ENCODE assay signal across 1 cellular context in the genomic region with DNA sequence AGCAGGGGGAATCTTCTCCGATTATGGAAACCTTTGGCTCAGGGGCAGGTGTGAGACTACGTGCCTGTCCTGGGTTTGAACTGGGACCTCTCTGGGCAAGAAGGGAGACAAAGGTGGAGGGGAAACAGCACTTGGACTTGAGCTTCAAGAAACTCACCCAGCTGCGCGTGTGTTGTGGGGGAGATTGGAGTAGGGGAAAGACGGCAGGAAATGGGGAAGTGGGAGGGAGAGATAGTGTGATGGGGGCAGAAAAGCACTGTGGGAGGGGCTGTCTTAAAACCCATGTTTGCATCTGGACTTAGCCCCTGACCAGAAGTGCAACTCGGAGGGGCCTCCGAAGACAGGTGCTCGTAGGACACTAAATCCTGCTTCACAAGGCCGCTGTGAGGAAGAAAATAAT.
TF ChIP-seq lines count a peak whose summit lies in the region.

No MANE protein-coding gene starts in this region.

TF ChIP-seq in GM23338, 12 proteins besides CTCF, POLR2A, EP300 and RAD21 (continued from another document):
- TF ChIP-seq, protein P1, sequence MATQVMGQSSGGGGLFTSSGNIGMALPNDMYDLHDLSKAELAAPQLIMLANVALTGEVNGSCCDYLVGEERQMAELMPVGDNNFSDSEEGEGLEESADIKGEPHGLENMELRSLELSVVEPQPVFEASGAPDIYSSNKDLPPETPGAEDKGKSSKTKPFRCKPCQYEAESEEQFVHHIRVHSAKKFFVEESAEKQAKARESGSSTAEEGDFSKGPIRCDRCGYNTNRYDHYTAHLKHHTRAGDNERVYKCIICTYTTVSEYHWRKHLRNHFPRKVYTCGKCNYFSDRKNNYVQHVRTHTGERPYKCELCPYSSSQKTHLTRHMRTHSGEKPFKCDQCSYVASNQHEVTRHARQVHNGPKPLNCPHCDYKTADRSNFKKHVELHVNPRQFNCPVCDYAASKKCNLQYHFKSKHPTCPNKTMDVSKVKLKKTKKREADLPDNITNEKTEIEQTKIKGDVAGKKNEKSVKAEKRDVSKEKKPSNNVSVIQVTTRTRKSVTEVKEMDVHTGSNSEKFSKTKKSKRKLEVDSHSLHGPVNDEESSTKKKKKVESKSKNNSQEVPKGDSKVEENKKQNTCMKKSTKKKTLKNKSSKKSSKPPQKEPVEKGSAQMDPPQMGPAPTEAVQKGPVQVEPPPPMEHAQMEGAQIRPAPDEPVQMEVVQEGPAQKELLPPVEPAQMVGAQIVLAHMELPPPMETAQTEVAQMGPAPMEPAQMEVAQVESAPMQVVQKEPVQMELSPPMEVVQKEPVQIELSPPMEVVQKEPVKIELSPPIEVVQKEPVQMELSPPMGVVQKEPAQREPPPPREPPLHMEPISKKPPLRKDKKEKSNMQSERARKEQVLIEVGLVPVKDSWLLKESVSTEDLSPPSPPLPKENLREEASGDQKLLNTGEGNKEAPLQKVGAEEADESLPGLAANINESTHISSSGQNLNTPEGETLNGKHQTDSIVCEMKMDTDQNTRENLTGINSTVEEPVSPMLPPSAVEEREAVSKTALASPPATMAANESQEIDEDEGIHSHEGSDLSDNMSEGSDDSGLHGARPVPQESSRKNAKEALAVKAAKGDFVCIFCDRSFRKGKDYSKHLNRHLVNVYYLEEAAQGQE (IDR thresholded peaks at IDR 0.05; ENCODE audit: unreplicated experiment) = no peak
- TF ChIP-seq, protein P2, sequence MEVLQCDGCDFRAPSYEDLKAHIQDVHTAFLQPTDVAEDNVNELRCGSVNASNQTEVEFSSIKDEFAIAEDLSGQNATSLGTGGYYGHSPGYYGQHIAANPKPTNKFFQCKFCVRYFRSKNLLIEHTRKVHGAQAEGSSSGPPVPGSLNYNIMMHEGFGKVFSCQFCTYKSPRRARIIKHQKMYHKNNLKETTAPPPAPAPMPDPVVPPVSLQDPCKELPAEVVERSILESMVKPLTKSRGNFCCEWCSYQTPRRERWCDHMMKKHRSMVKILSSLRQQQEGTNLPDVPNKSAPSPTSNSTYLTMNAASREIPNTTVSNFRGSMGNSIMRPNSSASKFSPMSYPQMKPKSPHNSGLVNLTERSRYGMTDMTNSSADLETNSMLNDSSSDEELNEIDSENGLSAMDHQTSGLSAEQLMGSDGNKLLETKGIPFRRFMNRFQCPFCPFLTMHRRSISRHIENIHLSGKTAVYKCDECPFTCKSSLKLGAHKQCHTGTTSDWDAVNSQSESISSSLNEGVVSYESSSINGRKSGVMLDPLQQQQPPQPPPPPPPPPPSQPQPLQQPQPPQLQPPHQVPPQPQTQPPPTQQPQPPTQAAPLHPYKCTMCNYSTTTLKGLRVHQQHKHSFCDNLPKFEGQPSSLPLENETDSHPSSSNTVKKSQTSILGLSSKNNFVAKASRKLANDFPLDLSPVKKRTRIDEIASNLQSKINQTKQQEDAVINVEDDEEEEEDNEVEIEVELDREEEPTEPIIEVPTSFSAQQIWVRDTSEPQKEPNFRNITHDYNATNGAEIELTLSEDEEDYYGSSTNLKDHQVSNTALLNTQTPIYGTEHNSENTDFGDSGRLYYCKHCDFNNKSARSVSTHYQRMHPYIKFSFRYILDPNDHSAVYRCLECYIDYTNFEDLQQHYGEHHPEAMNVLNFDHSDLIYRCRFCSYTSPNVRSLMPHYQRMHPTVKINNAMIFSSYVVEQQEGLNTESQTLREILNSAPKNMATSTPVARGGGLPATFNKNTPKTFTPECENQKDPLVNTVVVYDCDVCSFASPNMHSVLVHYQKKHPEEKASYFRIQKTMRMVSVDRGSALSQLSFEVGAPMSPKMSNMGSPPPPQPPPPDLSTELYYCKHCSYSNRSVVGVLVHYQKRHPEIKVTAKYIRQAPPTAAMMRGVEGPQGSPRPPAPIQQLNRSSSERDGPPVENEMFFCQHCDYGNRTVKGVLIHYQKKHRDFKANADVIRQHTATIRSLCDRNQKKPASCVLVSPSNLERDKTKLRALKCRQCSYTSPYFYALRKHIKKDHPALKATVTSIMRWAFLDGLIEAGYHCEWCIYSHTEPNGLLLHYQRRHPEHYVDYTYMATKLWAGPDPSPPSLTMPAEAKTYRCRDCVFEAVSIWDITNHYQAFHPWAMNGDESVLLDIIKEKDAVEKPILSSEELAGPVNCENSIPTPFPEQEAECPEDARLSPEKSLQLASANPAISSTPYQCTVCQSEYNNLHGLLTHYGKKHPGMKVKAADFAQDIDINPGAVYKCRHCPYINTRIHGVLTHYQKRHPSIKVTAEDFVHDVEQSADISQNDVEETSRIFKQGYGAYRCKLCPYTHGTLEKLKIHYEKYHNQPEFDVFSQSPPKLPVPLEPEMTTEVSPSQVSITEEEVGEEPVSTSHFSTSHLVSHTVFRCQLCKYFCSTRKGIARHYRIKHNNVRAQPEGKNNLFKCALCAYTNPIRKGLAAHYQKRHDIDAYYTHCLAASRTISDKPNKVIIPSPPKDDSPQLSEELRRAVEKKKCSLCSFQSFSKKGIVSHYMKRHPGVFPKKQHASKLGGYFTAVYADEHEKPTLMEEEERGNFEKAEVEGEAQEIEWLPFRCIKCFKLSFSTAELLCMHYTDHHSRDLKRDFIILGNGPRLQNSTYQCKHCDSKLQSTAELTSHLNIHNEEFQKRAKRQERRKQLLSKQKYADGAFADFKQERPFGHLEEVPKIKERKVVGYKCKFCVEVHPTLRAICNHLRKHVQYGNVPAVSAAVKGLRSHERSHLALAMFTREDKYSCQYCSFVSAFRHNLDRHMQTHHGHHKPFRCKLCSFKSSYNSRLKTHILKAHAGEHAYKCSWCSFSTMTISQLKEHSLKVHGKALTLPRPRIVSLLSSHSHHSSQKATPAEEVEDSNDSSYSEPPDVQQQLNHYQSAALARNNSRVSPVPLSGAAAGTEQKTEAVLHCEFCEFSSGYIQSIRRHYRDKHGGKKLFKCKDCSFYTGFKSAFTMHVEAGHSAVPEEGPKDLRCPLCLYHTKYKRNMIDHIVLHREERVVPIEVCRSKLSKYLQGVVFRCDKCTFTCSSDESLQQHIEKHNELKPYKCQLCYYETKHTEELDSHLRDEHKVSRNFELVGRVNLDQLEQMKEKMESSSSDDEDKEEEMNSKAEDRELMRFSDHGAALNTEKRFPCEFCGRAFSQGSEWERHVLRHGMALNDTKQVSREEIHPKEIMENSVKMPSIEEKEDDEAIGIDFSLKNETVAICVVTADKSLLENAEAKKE (CRISPR knock-in tag; IDR thresholded peaks at IDR 0.05) = no peak
- no peak for TF ChIP-seq NANOG (IDR thresholded peaks at IDR 0.05; ENCODE audit: borderline replicate concordance)
